In genomic region chr12:52925717-52926595, GRCh38 we compare ENCODE assay signal across 1 cellular context.
TF ChIP-seq lines count a peak whose summit lies in the region.

No MANE protein-coding gene starts in this region.

TF ChIP-seq in HepG2, 621 proteins besides CTCF, POLR2A, EP300 and RAD21 (continued from another document and continues in another):
- TF ChIP-seq, protein P1, sequence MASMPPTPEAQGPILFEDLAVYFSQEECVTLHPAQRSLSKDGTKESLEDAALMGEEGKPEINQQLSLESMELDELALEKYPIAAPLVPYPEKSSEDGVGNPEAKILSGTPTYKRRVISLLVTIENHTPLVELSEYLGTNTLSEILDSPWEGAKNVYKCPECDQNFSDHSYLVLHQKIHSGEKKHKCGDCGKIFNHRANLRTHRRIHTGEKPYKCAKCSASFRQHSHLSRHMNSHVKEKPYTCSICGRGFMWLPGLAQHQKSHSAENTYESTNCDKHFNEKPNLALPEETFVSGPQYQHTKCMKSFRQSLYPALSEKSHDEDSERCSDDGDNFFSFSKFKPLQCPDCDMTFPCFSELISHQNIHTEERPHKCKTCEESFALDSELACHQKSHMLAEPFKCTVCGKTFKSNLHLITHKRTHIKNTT (CRISPR knock-in tag; IDR thresholded peaks at IDR 0.05) = no peak
- no peak for TF ChIP-seq TFDP2 (CRISPR knock-in tag; IDR thresholded peaks at IDR 0.05)
- TF ChIP-seq RARA (CRISPR knock-in tag; IDR thresholded peaks at IDR 0.05) = peak; percentile 60
- no peak for TF ChIP-seq FOXO1 (CRISPR knock-in tag; IDR thresholded peaks at IDR 0.05)
- TF ChIP-seq, protein P2, sequence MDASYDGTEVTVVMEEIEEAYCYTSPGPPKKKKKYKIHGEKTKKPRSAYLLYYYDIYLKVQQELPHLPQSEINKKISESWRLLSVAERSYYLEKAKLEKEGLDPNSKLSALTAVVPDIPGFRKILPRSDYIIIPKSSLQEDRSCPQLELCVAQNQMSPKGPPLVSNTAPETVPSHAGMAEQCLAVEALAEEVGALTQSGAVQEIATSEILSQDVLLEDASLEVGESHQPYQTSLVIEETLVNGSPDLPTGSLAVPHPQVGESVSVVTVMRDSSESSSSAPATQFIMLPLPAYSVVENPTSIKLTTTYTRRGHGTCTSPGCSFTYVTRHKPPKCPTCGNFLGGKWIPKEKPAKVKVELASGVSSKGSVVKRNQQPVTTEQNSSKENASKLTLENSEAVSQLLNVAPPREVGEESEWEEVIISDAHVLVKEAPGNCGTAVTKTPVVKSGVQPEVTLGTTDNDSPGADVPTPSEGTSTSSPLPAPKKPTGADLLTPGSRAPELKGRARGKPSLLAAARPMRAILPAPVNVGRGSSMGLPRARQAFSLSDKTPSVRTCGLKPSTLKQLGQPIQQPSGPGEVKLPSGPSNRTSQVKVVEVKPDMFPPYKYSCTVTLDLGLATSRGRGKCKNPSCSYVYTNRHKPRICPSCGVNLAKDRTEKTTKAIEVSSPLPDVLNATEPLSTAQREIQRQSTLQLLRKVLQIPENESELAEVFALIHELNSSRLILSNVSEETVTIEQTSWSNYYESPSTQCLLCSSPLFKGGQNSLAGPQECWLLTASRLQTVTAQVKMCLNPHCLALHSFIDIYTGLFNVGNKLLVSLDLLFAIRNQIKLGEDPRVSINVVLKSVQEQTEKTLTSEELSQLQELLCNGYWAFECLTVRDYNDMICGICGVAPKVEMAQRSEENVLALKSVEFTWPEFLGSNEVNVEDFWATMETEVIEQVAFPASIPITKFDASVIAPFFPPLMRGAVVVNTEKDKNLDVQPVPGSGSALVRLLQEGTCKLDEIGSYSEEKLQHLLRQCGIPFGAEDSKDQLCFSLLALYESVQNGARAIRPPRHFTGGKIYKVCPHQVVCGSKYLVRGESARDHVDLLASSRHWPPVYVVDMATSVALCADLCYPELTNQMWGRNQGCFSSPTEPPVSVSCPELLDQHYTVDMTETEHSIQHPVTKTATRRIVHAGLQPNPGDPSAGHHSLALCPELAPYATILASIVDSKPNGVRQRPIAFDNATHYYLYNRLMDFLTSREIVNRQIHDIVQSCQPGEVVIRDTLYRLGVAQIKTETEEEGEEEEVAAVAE (CRISPR knock-in tag; IDR thresholded peaks at IDR 0.05; ENCODE audit: borderline replicate concordance) = no peak
- TF ChIP-seq NKX3-1 (CRISPR knock-in tag; IDR thresholded peaks at IDR 0.05) = no peak
- peak in 1 of 2 experiments; percentile 38; a peak in 1 of 4 replicates for TF ChIP-seq HMGXB4 (CRISPR knock-in tag; IDR thresholded peaks at IDR 0.05; ENCODE audit: borderline replicate concordance in 1 of 2, low read depth in 1 of 2)
- TF ChIP-seq ZNF24 (IDR thresholded peaks at IDR 0.05) = no peak
- TF ChIP-seq ZNF800 (CRISPR knock-in tag; IDR thresholded peaks at IDR 0.05) = no peak
- no peak for TF ChIP-seq HIVEP1 (CRISPR knock-in tag; IDR thresholded peaks at IDR 0.05)
- TF ChIP-seq SP5 (CRISPR knock-in tag; IDR thresholded peaks at IDR 0.05; ENCODE audit: borderline replicate concordance, low read depth) = peak; percentile 34; the same call in 1 of the 2 replicates
- TF ChIP-seq DMTF1 (CRISPR knock-in tag; IDR thresholded peaks at IDR 0.05) = no peak
- TF ChIP-seq ZNF788 (CRISPR knock-in tag; IDR thresholded peaks at IDR 0.05; ENCODE audit: borderline replicate concordance) = peak; percentile 41; the same call in 1 of the 2 replicates
- TF ChIP-seq, protein P3, sequence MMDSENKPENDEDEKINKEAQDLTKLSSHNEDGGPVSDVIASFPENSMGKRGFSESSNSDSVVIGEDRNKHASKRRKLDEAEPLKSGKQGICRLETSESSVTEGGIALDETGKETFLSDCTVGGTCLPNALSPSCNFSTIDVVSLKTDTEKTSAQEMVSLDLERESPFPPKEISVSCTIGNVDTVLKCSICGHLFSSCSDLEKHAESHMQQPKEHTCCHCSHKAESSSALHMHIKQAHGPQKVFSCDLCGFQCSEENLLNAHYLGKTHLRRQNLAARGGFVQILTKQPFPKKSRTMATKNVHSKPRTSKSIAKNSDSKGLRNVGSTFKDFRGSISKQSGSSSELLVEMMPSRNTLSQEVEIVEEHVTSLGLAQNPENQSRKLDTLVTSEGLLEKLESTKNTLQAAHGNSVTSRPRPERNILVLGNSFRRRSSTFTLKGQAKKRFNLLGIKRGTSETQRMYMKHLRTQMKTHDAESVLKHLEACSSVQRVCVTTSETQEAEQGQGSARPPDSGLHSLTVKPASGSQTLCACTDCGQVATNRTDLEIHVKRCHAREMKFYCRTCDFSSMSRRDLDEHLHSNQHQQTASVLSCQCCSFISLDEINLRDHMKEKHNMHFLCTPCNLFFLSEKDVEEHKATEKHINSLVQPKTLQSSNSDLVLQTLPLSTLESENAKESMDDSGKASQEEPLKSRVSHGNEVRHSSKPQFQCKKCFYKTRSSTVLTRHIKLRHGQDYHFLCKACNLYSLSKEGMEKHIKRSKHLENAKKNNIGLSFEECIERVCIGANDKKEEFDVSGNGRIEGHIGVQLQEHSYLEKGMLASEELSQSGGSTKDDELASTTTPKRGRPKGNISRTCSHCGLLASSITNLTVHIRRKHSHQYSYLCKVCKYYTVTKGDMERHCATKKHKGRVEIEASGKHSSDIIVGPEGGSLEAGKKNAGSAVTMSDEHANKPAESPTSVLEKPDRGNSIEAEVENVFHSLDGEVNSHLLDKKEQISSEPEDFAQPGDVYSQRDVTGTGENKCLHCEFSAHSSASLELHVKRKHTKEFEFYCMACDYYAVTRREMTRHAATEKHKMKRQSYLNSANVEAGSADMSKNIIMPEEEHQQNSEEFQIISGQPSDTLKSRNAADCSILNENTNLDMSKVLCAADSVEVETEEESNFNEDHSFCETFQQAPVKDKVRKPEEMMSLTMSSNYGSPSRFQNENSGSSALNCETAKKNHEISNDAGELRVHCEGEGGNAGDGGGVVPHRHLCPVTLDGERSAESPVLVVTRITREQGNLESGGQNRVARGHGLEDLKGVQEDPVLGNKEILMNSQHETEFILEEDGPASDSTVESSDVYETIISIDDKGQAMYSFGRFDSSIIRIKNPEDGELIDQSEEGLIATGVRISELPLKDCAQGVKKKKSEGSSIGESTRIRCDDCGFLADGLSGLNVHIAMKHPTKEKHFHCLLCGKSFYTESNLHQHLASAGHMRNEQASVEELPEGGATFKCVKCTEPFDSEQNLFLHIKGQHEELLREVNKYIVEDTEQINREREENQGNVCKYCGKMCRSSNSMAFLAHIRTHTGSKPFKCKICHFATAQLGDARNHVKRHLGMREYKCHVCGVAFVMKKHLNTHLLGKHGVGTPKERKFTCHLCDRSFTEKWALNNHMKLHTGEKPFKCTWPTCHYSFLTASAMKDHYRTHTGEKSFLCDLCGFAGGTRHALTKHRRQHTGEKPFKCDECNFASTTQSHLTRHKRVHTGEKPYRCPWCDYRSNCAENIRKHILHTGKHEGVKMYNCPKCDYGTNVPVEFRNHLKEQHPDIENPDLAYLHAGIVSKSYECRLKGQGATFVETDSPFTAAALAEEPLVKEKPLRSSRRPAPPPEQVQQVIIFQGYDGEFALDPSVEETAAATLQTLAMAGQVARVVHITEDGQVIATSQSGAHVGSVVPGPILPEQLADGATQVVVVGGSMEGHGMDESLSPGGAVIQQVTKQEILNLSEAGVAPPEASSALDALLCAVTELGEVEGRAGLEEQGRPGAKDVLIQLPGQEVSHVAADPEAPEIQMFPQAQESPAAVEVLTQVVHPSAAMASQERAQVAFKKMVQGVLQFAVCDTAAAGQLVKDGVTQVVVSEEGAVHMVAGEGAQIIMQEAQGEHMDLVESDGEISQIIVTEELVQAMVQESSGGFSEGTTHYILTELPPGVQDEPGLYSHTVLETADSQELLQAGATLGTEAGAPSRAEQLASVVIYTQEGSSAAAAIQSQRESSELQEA (CRISPR knock-in tag; IDR thresholded peaks at IDR 0.05; ENCODE audit: not compliant biosample characterization) = peak; percentile 20
- TF ChIP-seq ZNF510 (CRISPR knock-in tag; IDR thresholded peaks at IDR 0.05; ENCODE audit: low read depth) = no peak
- no peak for TF ChIP-seq KMT2A (CRISPR knock-in tag; IDR thresholded peaks at IDR 0.05)
- peak; percentile 67; the same call in 1 of the 2 replicates for TF ChIP-seq ZBTB7A (CRISPR knock-in tag; IDR thresholded peaks at IDR 0.05)
- TF ChIP-seq DBP (CRISPR knock-in tag; IDR thresholded peaks at IDR 0.05; ENCODE audit: not compliant biosample characterization) = no peak
- TF ChIP-seq SIX4 (CRISPR knock-in tag; IDR thresholded peaks at IDR 0.05) = no peak
- no peak for TF ChIP-seq CBX2 (IDR thresholded peaks at IDR 0.05; ENCODE audit: low read depth, low read length)
- TF ChIP-seq CBX2 (CRISPR knock-in tag; IDR thresholded peaks at IDR 0.05; ENCODE audit: low read depth) = no peak
- TF ChIP-seq TAF15 (IDR thresholded peaks at IDR 0.05; ENCODE audit: low read depth, low read length, poor library complexity, severe bottlenecking) = no peak
- peak; percentile 57; the same call in 1 of the 2 replicates for TF ChIP-seq RXRB (CRISPR knock-in tag; IDR thresholded peaks at IDR 0.05; ENCODE audit: borderline replicate concordance)
- 0 out of 2 replicates have a peak, but pooled peaks have one; percentile 5 for TF ChIP-seq HDAC1 (CRISPR knock-in tag; IDR thresholded peaks at IDR 0.05)
- TF ChIP-seq ZSCAN30 (CRISPR knock-in tag; IDR thresholded peaks at IDR 0.05) = no peak
- TF ChIP-seq ZUFSP (CRISPR knock-in tag; IDR thresholded peaks at IDR 0.05; ENCODE audit: borderline replicate concordance) = no peak
- no peak for TF ChIP-seq ELF4 (CRISPR knock-in tag; IDR thresholded peaks at IDR 0.05; ENCODE audit: borderline replicate concordance)
- TF ChIP-seq ZNF446 (CRISPR knock-in tag; IDR thresholded peaks at IDR 0.05) = no peak
- TF ChIP-seq ELF1 (CRISPR knock-in tag; IDR thresholded peaks at IDR 0.05) = no peak
- TF ChIP-seq NRL (CRISPR knock-in tag; IDR thresholded peaks at IDR 0.05; ENCODE audit: borderline replicate concordance) = no peak
- TF ChIP-seq ETV6 (CRISPR knock-in tag; conservative IDR thresholded peaks at IDR 0.05) = no peak
- TF ChIP-seq ZNF790 (CRISPR knock-in tag; IDR thresholded peaks at IDR 0.05; ENCODE audit: borderline replicate concordance) = no peak
